In the genomic region with DNA sequence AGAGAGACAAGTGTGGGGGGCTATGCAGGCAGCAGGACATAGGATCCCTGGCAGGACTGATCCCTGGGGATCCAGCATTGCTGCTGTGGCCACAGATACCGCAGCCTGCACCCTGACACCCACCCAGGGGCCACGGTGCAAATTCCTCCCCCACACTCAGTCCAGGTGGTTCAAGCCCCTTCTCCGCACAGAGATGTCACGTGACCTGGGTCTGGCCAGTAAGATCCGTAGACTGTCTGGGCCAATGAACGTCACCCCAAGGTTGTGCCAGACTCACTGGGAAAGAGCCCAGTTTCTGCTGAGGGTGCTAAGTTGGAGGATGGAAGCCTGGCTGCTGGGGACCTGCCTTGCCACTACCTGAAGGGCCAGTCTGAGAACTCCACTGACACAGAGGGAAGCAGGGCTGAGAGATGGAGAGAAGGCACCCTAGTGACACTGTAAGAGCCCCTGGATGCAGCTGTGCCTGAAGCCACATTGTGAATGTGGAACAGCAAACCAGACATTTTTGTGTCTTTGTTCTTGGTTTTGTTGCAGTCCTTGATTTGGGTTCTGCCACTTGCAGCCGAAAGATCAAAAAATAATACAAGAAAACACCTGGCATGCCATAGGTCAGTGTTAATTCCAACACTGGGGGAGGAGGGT, we compare ENCODE assay signal across 11 cellular contexts.
"Had no signal": no experiment of that assay in that cellular context is flagged by ENCODE, and none has a peak within 500 bp of the region (broad histone marks: within the 10 kb centered on the region; RNA-seq: fewer than 3 reads in every experiment).

No MANE protein-coding gene starts in this region.

- H3K27ac ChIP-seq: cardiac muscle cell, gastroesophageal sphincter, right atrium auricular region had no signal

- H3K27me3 ChIP-seq: cardiac muscle cell, gastroesophageal sphincter, right atrium auricular region had no signal

- H3K4me1 ChIP-seq: gastroesophageal sphincter, right atrium auricular region had no signal

- H3K4me3 ChIP-seq: cardiac muscle cell, gastroesophageal sphincter, right atrium auricular region, smooth muscle cell had no signal

- ATAC-seq: activated CD4-positive, CD25-positive, alpha-beta regulatory T cell treated with anti-CD3 and anti-CD28 coated beads, Interleukin-2, amount 50 U/mL, for 24 hours; activated naive CD4-positive, alpha-beta T cell treated with anti-CD3 and anti-CD28 coated beads, Interleukin-2, amount 50 U/mL, for 72 hours; activated T-helper 17 cell treated with anti-CD3 and anti-CD28 coated beads, Interleukin-2, amount 50 U/mL, for 72 hours; gastroesophageal sphincter had no signal

- H3K36me3 ChIP-seq: cardiac muscle cell, gastroesophageal sphincter, right atrium auricular region had no signal

- DNase-seq: activated CD4-positive, alpha-beta T cell treated with anti-CD3 and anti-CD28 coated beads, Interleukin-2, amount 50 U/mL, for 4 hours; naive B cell; stimulated activated CD4-positive, alpha-beta T cell treated with anti-CD3 and anti-CD28 coated beads, Interleukin-4, amount 100 ng/mL, for 4 hours; stimulated activated CD8-positive, alpha-beta memory T cell treated with anti-CD3 and anti-CD28 coated beads, Interleukin-4, amount 100 ng/mL, for 48 hours had no signal
